Comparison of ENCODE assay signal across 16 cellular contexts in genomic region chr1:8739377-8739776, GRCh38.
DNase-seq lines count a peak whose midpoint lies in the region; ATAC-seq and TF ChIP-seq lines count a peak whose summit lies in the region.
"Had no signal": no experiment of that assay in that cellular context is flagged by ENCODE, and none has a peak within 500 bp of the region (broad histone marks: within the 10 kb centered on the region; RNA-seq: fewer than 3 reads in every experiment).

No MANE protein-coding gene starts in this region.

- H3K4me1 ChIP-seq in OCI-LY7 (ENCODE audit: insufficient read depth, low read length, poor library complexity, severe bottlenecking): peaks cover 12% of the 10 kb centered on the region
- H3K4me1 ChIP-seq: HAP-1 had no signal

- CTCF ChIA-PET in OCI-LY7 (lab: Charles Lee; ENCODE audit: unreplicated experiment): no interaction called here

- ATAC-seq in Right ventricle myocardium superior (ENCODE audit: poor library complexity): no peak
- ATAC-seq: activated naive CD8-positive, alpha-beta T cell treated with anti-CD3 and anti-CD28 coated beads, Interleukin-2, amount 50 U/mL, for 24 hours; stimulated activated memory B cell treated with anti-CD40 and anti-IgM and Interleukin-4, amounts not matched to agents 10 μg/mL and 1 μg/mL and 100 μg/mL, for 72 hours; T-helper 17 cell had no signal

- H2AFZ ChIP-seq in OCI-LY7 (ENCODE audit: low read length): no peak overlapping the region

- no peaks in the 10 kb centered on the region for H3K9me2 ChIP-seq in OCI-LY7 (ENCODE audit: insufficient read depth, low read length)

- no peaks in the 10 kb centered on the region for H4K20me1 ChIP-seq in OCI-LY7 (ENCODE audit: insufficient read depth, low read length)

- peaks cover 36% of the 10 kb centered on the region for H3K36me3 ChIP-seq in OCI-LY7 (ENCODE audit: insufficient read depth, low read length)
- H3K36me3 ChIP-seq: HAP-1 had no signal

- H3K4me3 ChIP-seq in OCI-LY7 (ENCODE audit: low read depth, low read length, poor library complexity, severe bottlenecking): no peak overlapping the region
- H3K4me3 ChIP-seq in epithelial cell of esophagus (ENCODE audit: low read length): no peak overlapping the region
- H3K4me3 ChIP-seq: HAP-1 had no signal

- intact Hi-C loops in OCI-LY7 (cut with micrococcal nuclease; ENCODE audit: unreplicated experiment): no loop called here
- intact Hi-C loops in Right ventricle myocardium superior (cut with DNase I): no loop called here

- TF ChIP-seq CTCF in 22Rv1 (IDR thresholded peaks at IDR 0.05): peak; percentile 40; the same call in 1 of the 2 replicates
- peak; percentile 28 for TF ChIP-seq CTCF in GM12873 (IDR thresholded peaks at IDR 0.05; ENCODE audit: insufficient read depth, low read depth, low read length, missing control alignments)
- peak; percentile 56; the same call in 1 of the 2 replicates for TF ChIP-seq CTCF in OCI-LY7 (conservative IDR thresholded peaks at IDR 0.05; ENCODE audit: low read length)
- peak; percentile 12 for TF ChIP-seq CTCF in epithelial cell of esophagus (IDR thresholded peaks at IDR 0.05; ENCODE audit: insufficient read depth, low read depth, low read length, missing control alignments)

- peaks cover 13% of the 10 kb centered on the region; the same call in 1 of the 2 replicates for H3K79me2 ChIP-seq in OCI-LY7 (ENCODE audit: insufficient read depth, low read depth, low read length)

- H3K9me3 ChIP-seq in OCI-LY7 (ENCODE audit: low read length): peaks cover 19% of the 10 kb centered on the region; the same call in 1 of the 2 replicates

- POLR2A ChIA-PET in OCI-LY7 (lab: Charles Lee): no interaction called here

- H3K27ac ChIP-seq in 22Rv1 (no peak overlapping the region), OCI-LY7 (ENCODE audit: low read depth, low read length, poor library complexity, severe bottlenecking) (no peak overlapping the region)

- no peak overlapping the region for H3K4me2 ChIP-seq in OCI-LY7 (ENCODE audit: low read length)

- BruUV-seq in OCI-LY7 (replicated peaks; lab: Mats Ljungman, UMichigan): no TSS peak

- DNase-seq in OCI-LY7 (ENCODE audit: low spot score) (no peak), epithelial cell of esophagus (ENCODE audit: low read depth) (no peak), Right ventricle myocardium superior (no peak), NCI-H1048 (lab: John Stamatoyannopoulos, UW) (no peak), NCI-H524 treated with DMSO at 0.1 percent for 48 hours (lab: John Stamatoyannopoulos, UW) (no peak), globus pallidus (ENCODE audit: low spot score) (no peak)
- DNase-seq: activated CD4-positive, alpha-beta T cell treated with anti-CD3 and anti-CD28 coated beads, Interleukin-2, amount 10 ng/mL, durations not matched to agents 24 days and 14 days; activated naive CD8-positive, alpha-beta T cell treated with anti-CD3 and anti-CD28 coated beads, Interleukin-2, amount 50 U/mL, for 24 hours; central memory CD4-positive, alpha-beta T cell; islet precursor cell; NCI-H748 treated with DMSO at 0.1 percent for 48 hours; T-helper 17 cell had no signal
